8 cellular contexts compared by ENCODE assay signal in genomic region chr22:38753894-38754246, GRCh38. TPM values are rescaled to one million over a fixed set of nuclear protein-coding genes. Genes with fewer than 3 reads are reported as not detected.
A peak's percentile ranks its signal among the peaks of the same experiment; 100 is the strongest.
DNase-seq lines count a peak whose midpoint lies in the region; ATAC-seq lines count a peak whose summit lies in the region.

No MANE protein-coding gene starts in this region.

- ATAC-seq in HG03025 (IDR thresholded peaks at IDR 0.05; ENCODE audit: low FRiP score, unreplicated experiment): no peak

- H3K4me1 ChIP-seq in mesendoderm (ENCODE audit: control insufficient read depth, low read depth, low read length) (peaks cover 8% of the 10 kb centered on the region), urinary bladder (ENCODE audit: insufficient read depth) (no peaks in the 10 kb centered on the region)

- no peak overlapping the region for H2AK5ac ChIP-seq in mesendoderm (ENCODE audit: low read length)

- no peak overlapping the region for H4K8ac ChIP-seq in mesendoderm (ENCODE audit: low read depth, low read length)

- no CpG with 5 or more reads among the region's 5 CpGs for WGBS in mesendoderm (ENCODE audit: extremely low coverage, insufficient coverage, low lambda C conversion rate)
- WGBS in urinary bladder: 46% methylated on average over 5 of the region's 5 CpGs

- H3K36me3 ChIP-seq in mesendoderm (ENCODE audit: control insufficient read depth, insufficient read depth, low read length) (no peaks in the 10 kb centered on the region), urinary bladder (ENCODE audit: insufficient read depth) (no peaks in the 10 kb centered on the region)

- no peak overlapping the region for H2BK120ac ChIP-seq in mesendoderm (ENCODE audit: low read depth, low read length)

- H3K18ac ChIP-seq in mesendoderm (ENCODE audit: low read length): no peak overlapping the region

- DNase-seq in activated naive CD4-positive, alpha-beta T cell (lab: John Stamatoyannopoulos, UW): no peak
- DNase-seq in mesendoderm (no peak), DMS79 (lab: John Stamatoyannopoulos, UW) (no peak)
- no peak for DNase-seq in activated CD4-positive, alpha-beta T cell treated with anti-CD3 and anti-CD28 coated beads for 4 hours

- H3K79me1 ChIP-seq in mesendoderm (ENCODE audit: low read length): no peaks in the 10 kb centered on the region

- no peak overlapping the region for H2BK5ac ChIP-seq in mesendoderm (ENCODE audit: low read length)

- H3K4me3 Mint-ChIP-seq in activated naive CD4-positive, alpha-beta T cell treated with anti-CD3 and anti-CD28 coated beads, Interleukin-2, amount 50 U/mL, for 24 hours: peak overlapping the region; percentile 95

- H3K4me3 ChIP-seq in mesendoderm (ENCODE audit: low read length) (no peak overlapping the region), urinary bladder (ENCODE audit: low read depth, low read length) (peak overlapping the region; percentile 88)

- H3K4ac ChIP-seq in mesendoderm (ENCODE audit: low read depth, low read length): no peak overlapping the region

- H3K27ac ChIP-seq in angular gyrus (ENCODE audit: low read depth, low read length): peak overlapping the region; percentile 94
- H3K27ac ChIP-seq in mesendoderm (ENCODE audit: low read depth, low read length): no peak overlapping the region
- peak overlapping the region; percentile 51 for H3K27ac ChIP-seq in urinary bladder (ENCODE audit: low read depth)

- no peak overlapping the region for H2BK15ac ChIP-seq in mesendoderm (replicated peaks; ENCODE audit: low read depth)

- no peak overlapping the region for H4K5ac ChIP-seq in mesendoderm (ENCODE audit: low read length)

- H3K27ac Mint-ChIP-seq in activated naive CD4-positive, alpha-beta T cell treated with anti-CD3 and anti-CD28 coated beads, Interleukin-2, amount 50 U/mL, for 24 hours: peak overlapping the region; percentile 83

- no peak overlapping the region for H3K9ac ChIP-seq in mesendoderm (ENCODE audit: low read length)

- H3K27me3 ChIP-seq in mesendoderm (ENCODE audit: insufficient read depth, low read length, poor library complexity): no peaks in the 10 kb centered on the region

- no peak overlapping the region for H3K23ac ChIP-seq in mesendoderm (ENCODE audit: low read length)

- peaks cover 80% of the 10 kb centered on the region for H3K4me1 Mint-ChIP-seq in activated naive CD4-positive, alpha-beta T cell treated with anti-CD3 and anti-CD28 coated beads, Interleukin-2, amount 50 U/mL, for 24 hours

- H3K9me3 Mint-ChIP-seq in activated naive CD4-positive, alpha-beta T cell treated with anti-CD3 and anti-CD28 coated beads, Interleukin-2, amount 50 U/mL, for 24 hours: no peaks in the 10 kb centered on the region

- H3K27me3 Mint-ChIP-seq in activated naive CD4-positive, alpha-beta T cell treated with anti-CD3 and anti-CD28 coated beads, Interleukin-2, amount 50 U/mL, for 24 hours: no peaks in the 10 kb centered on the region

- peak overlapping the region; percentile 6 for H3K56ac ChIP-seq in mesendoderm (ENCODE audit: low read length)

- no peak overlapping the region for H3K4me2 ChIP-seq in mesendoderm (ENCODE audit: low read length)

- peaks cover 5% of the 10 kb centered on the region for H3K36me3 Mint-ChIP-seq in activated naive CD4-positive, alpha-beta T cell treated with anti-CD3 and anti-CD28 coated beads, Interleukin-2, amount 50 U/mL, for 24 hours

- no peaks in the 10 kb centered on the region for H3K79me2 ChIP-seq in mesendoderm (ENCODE audit: control insufficient read depth, insufficient read depth, low read length)

RNA-seq across cellular contexts. Expression of gene SUN2, which starts 1.9 kb away (rescaled TPM):
- polyA plus RNA-seq in mesendoderm (2013, experiment 1 of 2): 5.8 TPM
- polyA plus RNA-seq in mesendoderm (2013, experiment 2 of 2): 5.7 TPM
- total RNA-seq in urinary bladder: 59.7 TPM
- 271 TPM for polyA plus RNA-seq in urinary bladder

RNA-seq across cellular contexts. Expression of gene DNAL4, which starts 40.1 kb away (rescaled TPM):
- 6.0 TPM for polyA plus RNA-seq in mesendoderm (2013, experiment 1 of 2)
- polyA plus RNA-seq in mesendoderm (2013, experiment 2 of 2): 6.0 TPM
- total RNA-seq in urinary bladder: 12.4 TPM
- 21.5 TPM for polyA plus RNA-seq in urinary bladder

RNA-seq across cellular contexts. Expression of gene GTPBP1, which starts 48.1 kb away (rescaled TPM):
- polyA plus RNA-seq in mesendoderm (2013, experiment 1 of 2): 34.9 TPM
- polyA plus RNA-seq in mesendoderm (2013, experiment 2 of 2): 34.2 TPM
- 30.8 TPM for total RNA-seq in urinary bladder
- 27.8 TPM for polyA plus RNA-seq in urinary bladder

RNA-seq across cellular contexts. Expression of gene JOSD1, which starts 53.1 kb away (rescaled TPM):
- polyA plus RNA-seq in mesendoderm (2013, experiment 1 of 2): 17.5 TPM
- 16.2 TPM for polyA plus RNA-seq in mesendoderm (2013, experiment 2 of 2)
- 40.2 TPM for total RNA-seq in urinary bladder
- polyA plus RNA-seq in urinary bladder: 43.9 TPM
